20 cellular contexts compared by ENCODE assay signal in genomic region chr11:60995798-60996197, GRCh38. TPM values are rescaled to one million over a fixed set of nuclear protein-coding genes. Genes with fewer than 3 reads are reported as not detected.
DNase-seq lines count a peak whose midpoint lies in the region; ATAC-seq, FAIRE-seq and TF ChIP-seq lines count a peak whose summit lies in the region.
"Had no signal": no experiment of that assay in that cellular context is flagged by ENCODE, and none has a peak within 500 bp of the region (broad histone marks: within the 10 kb centered on the region; RNA-seq: fewer than 3 reads in every experiment).

No MANE protein-coding gene starts in this region.

- H3K27ac ChIP-seq in CD8-positive, alpha-beta memory T cell (ENCODE audit: low read depth, low read length), result no peak overlapping the region
- H3K27ac ChIP-seq in small intestine (ENCODE audit: low read depth in 1 of 2, low read length in 1 of 2), result peak overlapping the region; percentile 38 to 73

- H3K36me3 Mint-ChIP-seq in activated naive CD4-positive, alpha-beta T cell treated with anti-CD3 and anti-CD28 coated beads, Interleukin-2, amount 10 ng/mL, durations not matched to agents 7 days and 5 days, result peaks cover 71% of the 10 kb centered on the region
- H3K36me3 Mint-ChIP-seq in CD8-positive, alpha-beta memory T cell, result peaks cover 6 to 73% (median 18%) of the 10 kb centered on the region in 3 donors
- H3K36me3 Mint-ChIP-seq in activated naive CD4-positive, alpha-beta T cell treated with anti-CD3 and anti-CD28 coated beads, Interleukin-2, amount 50 U/mL, for 72 hours, result peaks cover 23 to 51% of the 10 kb centered on the region in 2 donors

- FAIRE-seq in small intestine (lab: Jason Lieb, UNC), result no peak
- FAIRE-seq: D721Med, G401.6, K562 had no signal

- ATAC-seq in activated naive CD4-positive, alpha-beta T cell treated with anti-CD3 and anti-CD28 coated beads, Interleukin-2, amount 50 U/mL, for 72 hours, result no peak
- no peak for ATAC-seq in omental fat pad (ENCODE audit: low FRiP score)
- ATAC-seq: activated CD4-positive, CD25-positive, alpha-beta regulatory T cell treated with anti-CD3 and anti-CD28 coated beads, Interleukin-2, amount 50 U/mL, for 24 hours; K562; sciatic nerve had no signal

- POLR2A ChIA-PET in CD8-positive, alpha-beta memory T cell (lab: Charles Lee), result no interaction called here

- no peak overlapping the region for H3K4me3 ChIP-seq in CD8-positive, alpha-beta memory T cell (ENCODE audit: low read length)
- H3K4me3 ChIP-seq in small intestine (ENCODE audit: low read depth in 1 of 2, low read length in 2 of 2), result no peak overlapping the region
- H3K4me3 ChIP-seq: K562 had no signal

- no peaks in the 10 kb centered on the region for H3K27me3 Mint-ChIP-seq in activated naive CD4-positive, alpha-beta T cell treated with anti-CD3 and anti-CD28 coated beads, Interleukin-2, amount 10 ng/mL, durations not matched to agents 7 days and 5 days
- H3K27me3 Mint-ChIP-seq in CD8-positive, alpha-beta memory T cell, result no peaks in the 10 kb centered on the region

- no peaks in the 10 kb centered on the region for H3K9me3 Mint-ChIP-seq in activated naive CD4-positive, alpha-beta T cell treated with anti-CD3 and anti-CD28 coated beads, Interleukin-2, amount 10 ng/mL, durations not matched to agents 7 days and 5 days
- no peaks in the 10 kb centered on the region for H3K9me3 Mint-ChIP-seq in CD8-positive, alpha-beta memory T cell
- H3K9me3 Mint-ChIP-seq in activated naive CD4-positive, alpha-beta T cell treated with anti-CD3 and anti-CD28 coated beads, Interleukin-2, amount 50 U/mL, for 72 hours, result no peaks in the 10 kb centered on the region

- TF ChIP-seq CTCF in omental fat pad (IDR thresholded peaks at IDR 0.05), result no peak

- H3K9me3 ChIP-seq in CD8-positive, alpha-beta memory T cell (ENCODE audit: low read length), result no peaks in the 10 kb centered on the region
- no peaks in the 10 kb centered on the region for H3K9me3 ChIP-seq in small intestine (ENCODE audit: control insufficient read depth, low read depth)

- no peaks in the 10 kb centered on the region for H3K27me3 ChIP-seq in CD8-positive, alpha-beta memory T cell (ENCODE audit: insufficient read depth, low read length, poor library complexity, severe bottlenecking)
- no peaks in the 10 kb centered on the region for H3K27me3 ChIP-seq in small intestine (ENCODE audit: control insufficient read depth in 2 of 2, insufficient read depth in 2 of 2, low read length in 2 of 2)

- H3K4me1 Mint-ChIP-seq in activated naive CD4-positive, alpha-beta T cell treated with anti-CD3 and anti-CD28 coated beads, Interleukin-2, amount 10 ng/mL, durations not matched to agents 7 days and 5 days, result peaks cover 78% of the 10 kb centered on the region
- peaks cover 43 to 82% (median 73%) of the 10 kb centered on the region in 3 donors for H3K4me1 Mint-ChIP-seq in CD8-positive, alpha-beta memory T cell

- H3K4me3 Mint-ChIP-seq in activated naive CD4-positive, alpha-beta T cell treated with anti-CD3 and anti-CD28 coated beads, Interleukin-2, amount 10 ng/mL, durations not matched to agents 7 days and 5 days, result no peak overlapping the region
- peak overlapping the region in 2 of 7 donors; percentile 72 to 78 for H3K4me3 Mint-ChIP-seq in CD8-positive, alpha-beta memory T cell

- peaks cover 41% of the 10 kb centered on the region for H3K36me3 ChIP-seq in CD8-positive, alpha-beta memory T cell (ENCODE audit: insufficient read depth, low read length)
- H3K36me3 ChIP-seq in small intestine (ENCODE audit: control insufficient read depth in 2 of 2, insufficient read depth in 2 of 2, low read length in 2 of 2), result no peaks in the 10 kb centered on the region

- CTCF ChIA-PET in activated naive CD4-positive, alpha-beta T cell treated with anti-CD3 and anti-CD28 coated beads, Interleukin-2, amount 10 ng/mL, durations not matched to agents 7 days and 5 days (lab: Charles Lee), result no interaction called here
- CTCF ChIA-PET in CD8-positive, alpha-beta memory T cell (lab: Charles Lee), result interaction anchor here (1.0 to 1.9 kb wide), 2 partner anchors 9 to 24 kb away, joined by 3 to 5 read pairs; no protein-coding TSS in a partner anchor

- peaks cover 60% of the 10 kb centered on the region for H3K4me1 ChIP-seq in CD8-positive, alpha-beta memory T cell (ENCODE audit: insufficient read depth, low read length)
- H3K4me1 ChIP-seq in small intestine (ENCODE audit: control insufficient read depth in 2 of 2, insufficient read depth in 1 of 2, low read depth in 1 of 2, low read length in 1 of 2), result peaks cover 0 to 5% of the 10 kb centered on the region in 2 donors

- DNase-seq in activated naive CD4-positive, alpha-beta T cell treated with anti-CD3 and anti-CD28 coated beads, Interleukin-2, amount 10 ng/mL, durations not matched to agents 7 days and 5 days, result no peak
- DNase-seq in activated naive CD4-positive, alpha-beta T cell treated with Interleukin-2 at 50 U/mL for 16 hours, result no peak
- DNase-seq in CD8-positive, alpha-beta memory T cell, result no peak
- DNase-seq in activated naive CD4-positive, alpha-beta T cell treated with anti-CD3 and anti-CD28 coated beads, Interleukin-2, amount 50 U/mL, for 72 hours (ENCODE audit: low spot score in 2 of 2), result no peak
- DNase-seq in small intestine (no peak), omental fat pad (ENCODE audit: low spot score) (no peak), H4 (ENCODE audit: low spot score) (no peak)
- DNase-seq in stimulated activated CD4-positive, alpha-beta T cell treated with anti-CD3 and anti-CD28 coated beads, Interleukin-4, amount 100 ng/mL, for 4 hours, result no peak
- DNase-seq: amygdala; effector CD4-positive, alpha-beta T cell; NCI-H1048; NCI-H2029; NCI-H526; nucleus accumbens; SIG-M5 had no signal

- WGBS in small intestine, 3 donors, result 31 to 56% (median 47%) methylated on average over 7 of the region's 7 CpGs

- peak overlapping the region; percentile 82 for H3K27ac Mint-ChIP-seq in activated naive CD4-positive, alpha-beta T cell treated with anti-CD3 and anti-CD28 coated beads, Interleukin-2, amount 10 ng/mL, durations not matched to agents 7 days and 5 days
- H3K27ac Mint-ChIP-seq in CD8-positive, alpha-beta memory T cell, result peak overlapping the region in 6 of 8 donors; percentile 54 to 84 (median 73)
- H3K27ac Mint-ChIP-seq in activated naive CD4-positive, alpha-beta T cell treated with anti-CD3 and anti-CD28 coated beads, Interleukin-2, amount 50 U/mL, for 72 hours, result peak overlapping the region; percentile 86 to 90

RNA-seq across cellular contexts. Expression of gene CD6, which starts 24.3 kb away (rescaled TPM):
- total RNA-seq in CD8-positive, alpha-beta memory T cell, result 100 to 1,000 TPM; 229 to 233 TPM
- 156 TPM for polyA plus RNA-seq in CD8-positive, alpha-beta memory T cell
- 100 to 1,000 TPM; 227 to 339 TPM for total RNA-seq in activated naive CD4-positive, alpha-beta T cell treated with anti-CD3 and anti-CD28 coated beads, Interleukin-2, amount 50 U/mL, for 72 hours
- 1 to 10 TPM; 1.6 to 5.1 (median 1.8) TPM for polyA plus RNA-seq in small intestine
- total RNA-seq in omental fat pad, result 1 to 10 TPM in 3 of 4 donors, under 1 TPM in 1; 0.79 to 6.5 (median 2.2) TPM
- not detected in 2 replicates for total RNA-seq in H4 (2014; rRNA removed; shearing (Covaris generic))
- polyA plus RNA-seq: K562 had no signal

RNA-seq across cellular contexts. Expression of gene SLC15A3, which starts 43.8 kb away (rescaled TPM):
- 1 to 10 TPM; 1.2 to 1.5 TPM for total RNA-seq in CD8-positive, alpha-beta memory T cell
- not detected for polyA plus RNA-seq in CD8-positive, alpha-beta memory T cell
- total RNA-seq in activated naive CD4-positive, alpha-beta T cell treated with anti-CD3 and anti-CD28 coated beads, Interleukin-2, amount 50 U/mL, for 72 hours, result 1 to 10 TPM; 5.9 to 9.0 TPM
- 10 to 100 TPM in 2 of 3 donors, 1 to 10 TPM in 1; 4.5 to 26.0 (median 11.1) TPM for polyA plus RNA-seq in small intestine
- 10 to 100 TPM; 17.6 to 56.0 (median 32.3) TPM for total RNA-seq in omental fat pad
- total RNA-seq in H4 (2014; rRNA removed; shearing (Covaris generic)), result 4.9 and 5.8 TPM in 2 replicates

Comparison
In these comparisons a context has a peak if more than half of its experiments do, and no peak if none do; other contexts are left out.
1. RNA of gene CD6, which starts 24.3 kb away (total RNA-seq): 227 to 339 TPM in activated naive CD4-positive, alpha-beta T cell treated with anti-CD3 and anti-CD28 coated beads, Interleukin-2, amount 50 U/mL, for 72 hours and 229 to 233 TPM in CD8-positive, alpha-beta memory T cell; 0.79 to 6.5 TPM in omental fat pad and not detected in H4; every median in the first group is over 10 times any median in the second.
2. Peak in every context shown above with its lines, with median percentiles within 50 percentile points of each other: H3K27ac Mint-ChIP-seq.